8 cellular contexts compared by ENCODE assay signal in genomic region chr7:70694357-70694908, GRCh38.
A peak's percentile ranks its signal among the peaks of the same experiment; 100 is the strongest.
DNase-seq lines count a peak whose midpoint lies in the region; ATAC-seq and TF ChIP-seq lines count a peak whose summit lies in the region.

No MANE protein-coding gene starts in this region.

- H4K5ac ChIP-seq in mesendoderm (ENCODE audit: low read length), result no peak overlapping the region

- H3K4me1 ChIP-seq in mesendoderm (ENCODE audit: control insufficient read depth, low read depth, low read length), result peaks cover 2% of the 10 kb centered on the region
- H3K4me1 ChIP-seq in upper lobe of left lung, result peaks cover 4 to 35% (median 8%) of the 10 kb centered on the region in 4 donors

- peak overlapping the region; percentile 0 for H2BK15ac ChIP-seq in mesendoderm (replicated peaks; ENCODE audit: low read depth)

- H3K9me3 Mint-ChIP-seq in effector memory CD8-positive, alpha-beta T cell, result no peaks in the 10 kb centered on the region

- no peaks in the 10 kb centered on the region for H3K79me1 ChIP-seq in mesendoderm (ENCODE audit: low read length)

- H3K4me3 ChIP-seq in AG09309 (ENCODE audit: control insufficient read depth, low read depth, low read length), result peak overlapping the region; percentile 72
- H3K4me3 ChIP-seq in SK-N-MC, result peak overlapping the region; percentile 93
- H3K4me3 ChIP-seq in mesendoderm (ENCODE audit: low read length), result peak overlapping the region; percentile 26
- peak overlapping the region; percentile 52 to 87 (median 74) for H3K4me3 ChIP-seq in upper lobe of left lung

- no peak for TF ChIP-seq POLR2A in upper lobe of left lung (IDR thresholded peaks at IDR 0.05)

- peak overlapping the region; percentile 14 for H3K4me2 ChIP-seq in mesendoderm (ENCODE audit: low read length)

- H3K56ac ChIP-seq in mesendoderm (ENCODE audit: low read length), result peak overlapping the region; percentile 88

- no peak overlapping the region for H2AK5ac ChIP-seq in mesendoderm (ENCODE audit: low read length)

- H3K36me3 Mint-ChIP-seq in effector memory CD8-positive, alpha-beta T cell (ENCODE audit: insufficient read depth), result peaks cover 30% of the 10 kb centered on the region

- peak overlapping the region; percentile 89 for H3K9ac ChIP-seq in SK-N-MC (ENCODE audit: insufficient read length)
- peak overlapping the region; percentile 64 for H3K9ac ChIP-seq in mesendoderm (ENCODE audit: low read length)

- H3K4me1 Mint-ChIP-seq in effector memory CD8-positive, alpha-beta T cell (ENCODE audit: low read depth in 2 of 2), result peaks cover 34 to 46% of the 10 kb centered on the region in 2 donors

- peak overlapping the region; percentile 99 for H3K4ac ChIP-seq in mesendoderm (ENCODE audit: low read depth, low read length)

- no peak for TF ChIP-seq CTCF in AG09309 (IDR thresholded peaks at IDR 0.05; ENCODE audit: control insufficient read depth, insufficient read depth, low read depth, low read length, missing control alignments)
- TF ChIP-seq CTCF in upper lobe of left lung (IDR thresholded peaks at IDR 0.05), result no peak

- no peak overlapping the region for H2BK5ac ChIP-seq in mesendoderm (ENCODE audit: low read length)

- no peak for TF ChIP-seq EP300 in upper lobe of left lung (IDR thresholded peaks at IDR 0.05)

- no peak for DNase-seq in AG09309 (ENCODE audit: low read depth)
- DNase-seq in SK-N-MC (ENCODE audit: low read depth, low spot score), result no peak
- peak; percentile 40 to 42 (median 41) for DNase-seq in effector memory CD8-positive, alpha-beta T cell
- DNase-seq in mesendoderm, result peak; percentile 67
- DNase-seq in upper lobe of left lung, result peak in 1 of 2 donors; percentile 90
- DNase-seq in NCI-H2107 treated with DMSO at 0.1 percent for 48 hours (lab: John Stamatoyannopoulos, UW; ENCODE audit: unreplicated experiment), result no peak

- no peak overlapping the region for H3K27ac ChIP-seq in SK-N-MC
- H3K27ac ChIP-seq in mesendoderm (ENCODE audit: low read depth, low read length), result peak overlapping the region; percentile 85
- H3K27ac ChIP-seq in upper lobe of left lung, result peak overlapping the region; percentile 74 to 89 (median 83)

- H3K36me3 ChIP-seq in SK-N-MC (ENCODE audit: insufficient read depth, low read length) (peaks cover 9% of the 10 kb centered on the region), mesendoderm (ENCODE audit: control insufficient read depth, insufficient read depth, low read length) (no peaks in the 10 kb centered on the region), upper lobe of left lung (peaks cover 0 to 3% (median 0%) of the 10 kb centered on the region in 4 donors)

- peak overlapping the region; percentile 35 for H2BK120ac ChIP-seq in mesendoderm (ENCODE audit: low read depth, low read length)

- H3K23ac ChIP-seq in mesendoderm (ENCODE audit: low read length), result no peak overlapping the region

- peaks cover 12% of the 10 kb centered on the region for H3K79me2 ChIP-seq in mesendoderm (ENCODE audit: control insufficient read depth, insufficient read depth, low read length)

- no peaks in the 10 kb centered on the region for H3K27me3 ChIP-seq in mesendoderm (ENCODE audit: insufficient read depth, low read length, poor library complexity)
- peaks cover 0 to 16% (median 0%) of the 10 kb centered on the region in 4 donors for H3K27me3 ChIP-seq in upper lobe of left lung

- H3K27me3 Mint-ChIP-seq in effector memory CD8-positive, alpha-beta T cell, result no peaks in the 10 kb centered on the region

- peak; percentile 16 for ATAC-seq in GM18519 (IDR thresholded peaks at IDR 0.05; ENCODE audit: low FRiP score, unreplicated experiment)
- peak; percentile 35 for ATAC-seq in HG03103 (IDR thresholded peaks at IDR 0.05; ENCODE audit: low read depth, unreplicated experiment)
- ATAC-seq in effector memory CD8-positive, alpha-beta T cell (replicated peaks), result peak; percentile 33
- ATAC-seq in upper lobe of left lung (ENCODE audit: low FRiP score in 2 of 2), result peak in 1 of 2 donors; percentile 47

- peak overlapping the region; percentile 99 for H3K18ac ChIP-seq in mesendoderm (ENCODE audit: low read length)

- peak overlapping the region; percentile 94 to 99 for H3K27ac Mint-ChIP-seq in effector memory CD8-positive, alpha-beta T cell

- peak overlapping the region; percentile 90 to 99 for H3K4me3 Mint-ChIP-seq in effector memory CD8-positive, alpha-beta T cell

- no peaks in the 10 kb centered on the region for H3K9me3 ChIP-seq in SK-N-MC (ENCODE audit: low read depth, low read length)
- H3K9me3 ChIP-seq in upper lobe of left lung, result no peaks in the 10 kb centered on the region

- no CpG with 5 or more reads among the region's 85 CpGs for whole genome bisulfite sequencing in mesendoderm (ENCODE audit: extremely low coverage, insufficient coverage, low lambda C conversion rate)
- 0% methylated on average over 1 to 68 of the region's 85 CpGs for WGBS in upper lobe of left lung, 2 donors

- H4K8ac ChIP-seq in mesendoderm (ENCODE audit: low read depth, low read length), result peak overlapping the region; percentile 30

Comparison
In these comparisons a context has a peak if more than half of its experiments do, and no peak if none do; other contexts are left out.
1. DNase-seq: peak in effector memory CD8-positive, alpha-beta T cell (3 of 3) and mesendoderm (single experiment); none in AG09309 (single experiment), SK-N-MC (single experiment) and NCI-H2107 treated with DMSO at 0.1 percent for 48 hours (single experiment).
2. H3K4me3 ChIP-seq: peak in every context shown above with its lines; median percentile 93 in SK-N-MC; 74 in upper lobe of left lung; 72 in AG09309; 26 in mesendoderm.